ENCODE assay signal across 23 cellular contexts in genomic region chr15:98485451-98485850, GRCh38.
"Had no signal": no experiment of that assay in that cellular context is flagged by ENCODE, and none has a peak within 500 bp of the region (broad histone marks: within the 10 kb centered on the region; RNA-seq: fewer than 3 reads in every experiment).

No MANE protein-coding gene starts in this region.

- ATAC-seq: effector memory CD8-positive, alpha-beta T cell; esophagus mucosa; gastroesophageal sphincter; heart left ventricle; left lung; left ventricle myocardium superior; lower lobe of right lung; mucosa of descending colon; naive thymus-derived CD8-positive, alpha-beta T cell had no signal

- DNase-seq: dermis blood vessel endothelial cell; dorsolateral prefrontal cortex; effector CD4-positive, alpha-beta T cell; effector memory CD8-positive, alpha-beta T cell; endodermal cell; erythroblast; esophagus squamous epithelium; foreskin fibroblast; heart left ventricle; hypothalamus; immature natural killer cell; islet precursor cell; kidney; kidney glomerular epithelial cell; left lung; left ventricle myocardium superior; lower lobe of right lung; mesenchymal stem cell; mucosa of descending colon; naive B cell; naive thymus-derived CD8-positive, alpha-beta T cell had no signal
